Comparison of ENCODE assay signal across 1 cellular context in the genomic region with DNA sequence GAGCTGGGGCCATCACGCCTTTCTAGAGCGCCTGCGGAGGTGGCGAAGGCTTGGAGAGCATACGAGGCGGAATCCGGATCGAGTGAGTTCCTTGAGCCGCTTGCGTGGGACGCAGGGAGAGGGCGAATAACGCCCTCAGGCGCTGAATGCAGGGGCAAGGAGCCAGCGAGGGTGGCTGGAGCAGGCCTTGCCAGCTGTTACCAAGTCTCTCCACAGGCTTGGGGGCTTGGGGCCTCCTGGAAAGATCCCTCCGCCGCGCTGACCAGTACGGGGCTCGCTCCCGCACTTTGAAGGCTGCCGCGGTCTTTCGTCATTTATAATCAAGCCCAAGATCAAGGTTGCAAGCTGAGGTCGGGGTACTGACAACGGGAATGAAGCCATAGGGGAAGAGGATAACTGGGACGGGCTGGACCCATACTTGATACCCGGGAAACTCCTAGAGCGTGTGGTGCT.
A peak's percentile ranks its signal among the peaks of the same experiment; 100 is the strongest.
TF ChIP-seq lines count a peak whose summit lies in the region.

No MANE protein-coding gene starts in this region.

TF ChIP-seq in H1, 55 proteins besides CTCF, POLR2A, EP300 and RAD21:
- TF ChIP-seq, protein P1, sequence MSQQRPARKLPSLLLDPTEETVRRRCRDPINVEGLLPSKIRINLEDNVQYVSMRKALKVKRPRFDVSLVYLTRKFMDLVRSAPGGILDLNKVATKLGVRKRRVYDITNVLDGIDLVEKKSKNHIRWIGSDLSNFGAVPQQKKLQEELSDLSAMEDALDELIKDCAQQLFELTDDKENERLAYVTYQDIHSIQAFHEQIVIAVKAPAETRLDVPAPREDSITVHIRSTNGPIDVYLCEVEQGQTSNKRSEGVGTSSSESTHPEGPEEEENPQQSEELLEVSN (IDR thresholded peaks at IDR 0.05) = peak; percentile 54
- no peak; the same call in 1 of the 2 replicates for TF ChIP-seq CBX8 (IDR thresholded peaks at IDR 0.05; ENCODE audit: borderline replicate concordance, low read depth, low read length)
- TF ChIP-seq SRF (IDR thresholded peaks at IDR 0.05; ENCODE audit: low read depth, low read length) = no peak
- TF ChIP-seq CHD2 (IDR thresholded peaks at IDR 0.05; ENCODE audit: low read length) = no peak
- peak; percentile 94 for TF ChIP-seq KDM4A (IDR thresholded peaks at IDR 0.05; ENCODE audit: low read depth, low read length, severe bottlenecking)
- peak; percentile 14 for TF ChIP-seq EZH2 (IDR thresholded peaks at IDR 0.05; ENCODE audit: low read depth, low read length, severe bottlenecking)
- TF ChIP-seq BACH1 (IDR thresholded peaks at IDR 0.05; ENCODE audit: low read length) = no peak
- TF ChIP-seq BRCA1 (IDR thresholded peaks at IDR 0.05; ENCODE audit: low read depth, low read length) = no peak
- no peak for TF ChIP-seq FOSL1 (IDR thresholded peaks at IDR 0.05; ENCODE audit: insufficient read depth, low read depth, low read length)
- no peak for TF ChIP-seq TAF1 (IDR thresholded peaks at IDR 0.05; ENCODE audit: low read depth, low read length)
- no peak for TF ChIP-seq SP1 (IDR thresholded peaks at IDR 0.05; ENCODE audit: low read depth, low read length)
- TF ChIP-seq RBBP5 (IDR thresholded peaks at IDR 0.05; ENCODE audit: borderline replicate concordance, low read depth, low read length) = no peak
- TF ChIP-seq TEAD4 (IDR thresholded peaks at IDR 0.05; ENCODE audit: low read depth, low read length) = no peak
- 0 out of 2 replicates have a peak, but pooled peaks have one; percentile 2 for TF ChIP-seq CEBPB (IDR thresholded peaks at IDR 0.05; ENCODE audit: low read depth, low read length)
- no peak for TF ChIP-seq RXRA (IDR thresholded peaks at IDR 0.05; ENCODE audit: insufficient read depth, low read depth, low read length)
- TF ChIP-seq, protein P2, sequence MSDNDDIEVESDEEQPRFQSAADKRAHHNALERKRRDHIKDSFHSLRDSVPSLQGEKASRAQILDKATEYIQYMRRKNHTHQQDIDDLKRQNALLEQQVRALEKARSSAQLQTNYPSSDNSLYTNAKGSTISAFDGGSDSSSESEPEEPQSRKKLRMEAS (IDR thresholded peaks at IDR 0.05) = 0 out of 2 replicates have a peak, but pooled peaks have one; percentile 31
- peak; percentile 44 for TF ChIP-seq SUZ12 (IDR thresholded peaks at IDR 0.05; ENCODE audit: low read length)
- TF ChIP-seq, protein P3, sequence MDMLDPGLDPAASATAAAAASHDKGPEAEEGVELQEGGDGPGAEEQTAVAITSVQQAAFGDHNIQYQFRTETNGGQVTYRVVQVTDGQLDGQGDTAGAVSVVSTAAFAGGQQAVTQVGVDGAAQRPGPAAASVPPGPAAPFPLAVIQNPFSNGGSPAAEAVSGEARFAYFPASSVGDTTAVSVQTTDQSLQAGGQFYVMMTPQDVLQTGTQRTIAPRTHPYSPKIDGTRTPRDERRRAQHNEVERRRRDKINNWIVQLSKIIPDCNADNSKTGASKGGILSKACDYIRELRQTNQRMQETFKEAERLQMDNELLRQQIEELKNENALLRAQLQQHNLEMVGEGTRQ (IDR thresholded peaks at IDR 0.05; ENCODE audit: low read length) = no peak
- TF ChIP-seq, protein P4, sequence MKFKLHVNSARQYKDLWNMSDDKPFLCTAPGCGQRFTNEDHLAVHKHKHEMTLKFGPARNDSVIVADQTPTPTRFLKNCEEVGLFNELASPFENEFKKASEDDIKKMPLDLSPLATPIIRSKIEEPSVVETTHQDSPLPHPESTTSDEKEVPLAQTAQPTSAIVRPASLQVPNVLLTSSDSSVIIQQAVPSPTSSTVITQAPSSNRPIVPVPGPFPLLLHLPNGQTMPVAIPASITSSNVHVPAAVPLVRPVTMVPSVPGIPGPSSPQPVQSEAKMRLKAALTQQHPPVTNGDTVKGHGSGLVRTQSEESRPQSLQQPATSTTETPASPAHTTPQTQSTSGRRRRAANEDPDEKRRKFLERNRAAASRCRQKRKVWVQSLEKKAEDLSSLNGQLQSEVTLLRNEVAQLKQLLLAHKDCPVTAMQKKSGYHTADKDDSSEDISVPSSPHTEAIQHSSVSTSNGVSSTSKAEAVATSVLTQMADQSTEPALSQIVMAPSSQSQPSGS (IDR thresholded peaks at IDR 0.05; ENCODE audit: low read length) = no peak
- TF ChIP-seq KDM1A (IDR thresholded peaks at IDR 0.05; ENCODE audit: borderline replicate concordance, low read length) = no peak
- no peak for TF ChIP-seq TBP (IDR thresholded peaks at IDR 0.05; ENCODE audit: low read depth, low read length)
- no peak for TF ChIP-seq TAF7 (optimal IDR thresholded peaks at IDR 0.05; ENCODE audit: borderline replicate concordance, low read depth, low read length)
- TF ChIP-seq SIX5 (IDR thresholded peaks at IDR 0.05; ENCODE audit: low read depth, low read length) = no peak
- no peak for TF ChIP-seq NANOG (IDR thresholded peaks at IDR 0.05; ENCODE audit: insufficient read depth, low read depth, low read length, poor library complexity, severe bottlenecking)
- no peak for TF ChIP-seq JUN (IDR thresholded peaks at IDR 0.05; ENCODE audit: low read depth, low read length)
- no peak for TF ChIP-seq RFX5 (IDR thresholded peaks at IDR 0.05; ENCODE audit: borderline replicate concordance, low read depth, low read length)
- no peak for TF ChIP-seq JUND (IDR thresholded peaks at IDR 0.05; ENCODE audit: low read length)
- no peak for TF ChIP-seq BCL11A (IDR thresholded peaks at IDR 0.05; ENCODE audit: low read depth in 2 of 2, low read length in 2 of 2)
- TF ChIP-seq SIRT6 (IDR thresholded peaks at IDR 0.05; ENCODE audit: low read length) = no peak
- TF ChIP-seq CTBP2 (IDR thresholded peaks at IDR 0.05; ENCODE audit: borderline replicate concordance, insufficient read depth, insufficient read length, low read length) = no peak
- no peak for TF ChIP-seq POLR2AphosphoS5 (IDR thresholded peaks at IDR 0.05; ENCODE audit: low read depth, low read length)
- no peak for TF ChIP-seq CHD1 (IDR thresholded peaks at IDR 0.05; ENCODE audit: low read depth, low read length)
- TF ChIP-seq KDM5A (IDR thresholded peaks at IDR 0.05; ENCODE audit: low read length) = no peak
- TF ChIP-seq HDAC6 (IDR thresholded peaks at IDR 0.05; ENCODE audit: low read depth, low read length) = no peak
- TF ChIP-seq SAP30 (IDR thresholded peaks at IDR 0.05; ENCODE audit: insufficient read depth, insufficient replicate concordance, low read length) = no peak
- TF ChIP-seq EGR1 (IDR thresholded peaks at IDR 0.05; ENCODE audit: borderline replicate concordance, low read depth, low read length) = no peak
- TF ChIP-seq SIN3A (conservative IDR thresholded peaks at IDR 0.05 in 1 of 2, IDR thresholded peaks at IDR 0.05 in 1 of 2; ENCODE audit: low read depth in 1 of 2, low read length in 2 of 2) = 0 out of 4 replicates have a peak, but pooled peaks of 1 of the 2 experiments have one; percentile 19
- no peak for TF ChIP-seq PHF8 (conservative IDR thresholded peaks at IDR 0.05; ENCODE audit: low read depth, low read length)
- TF ChIP-seq NRF1 (IDR thresholded peaks at IDR 0.05; ENCODE audit: low read depth, low read length) = no peak
- TF ChIP-seq SP2 (IDR thresholded peaks at IDR 0.05; ENCODE audit: low read length) = no peak
- TF ChIP-seq, protein P5, sequence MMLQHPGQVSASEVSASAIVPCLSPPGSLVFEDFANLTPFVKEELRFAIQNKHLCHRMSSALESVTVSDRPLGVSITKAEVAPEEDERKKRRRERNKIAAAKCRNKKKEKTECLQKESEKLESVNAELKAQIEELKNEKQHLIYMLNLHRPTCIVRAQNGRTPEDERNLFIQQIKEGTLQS (IDR thresholded peaks at IDR 0.05; ENCODE audit: insufficient read depth, low read depth, low read length) = no peak
TF ChIP-seq in H1: peak in this region for 7.
